15 cellular contexts compared by ENCODE assay signal in the genomic region with DNA sequence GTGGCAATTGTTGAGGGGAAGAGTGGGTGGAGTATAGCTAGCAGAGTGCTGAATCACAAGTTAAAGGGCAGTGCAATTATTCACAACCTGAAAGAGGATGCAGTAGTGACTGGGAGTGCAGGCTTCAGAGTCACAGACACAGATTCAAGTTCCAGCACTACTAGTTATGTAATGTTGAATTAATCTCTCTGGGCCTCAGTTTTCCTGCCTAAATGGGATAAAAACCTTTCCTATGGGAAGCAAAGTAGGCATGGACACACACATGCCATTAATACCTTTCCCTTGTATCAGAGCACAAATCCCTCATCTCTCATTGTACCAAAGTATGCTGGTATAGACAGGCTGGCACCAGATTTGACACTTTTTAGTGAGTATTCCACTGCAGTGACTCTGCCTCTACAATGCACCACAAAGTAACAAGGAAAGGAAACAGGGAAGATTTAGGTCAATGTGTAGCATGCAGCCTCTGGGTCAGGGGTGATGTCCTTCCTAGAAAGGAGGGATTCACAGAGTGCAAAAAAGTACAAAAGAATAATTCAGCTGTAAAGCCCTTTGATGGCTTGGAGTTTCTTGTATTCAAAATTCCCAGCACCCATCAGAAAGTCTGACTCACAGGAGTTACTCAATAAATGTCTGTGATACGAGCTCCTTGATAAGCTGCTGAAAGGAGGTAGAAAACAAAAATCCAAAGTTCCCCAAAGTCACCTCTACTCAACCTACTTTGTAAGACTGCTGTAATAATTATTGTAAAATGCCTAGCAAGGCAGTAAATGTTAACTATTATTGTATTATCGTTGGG.
DNase-seq lines count a peak whose midpoint lies in the region; ATAC-seq, FAIRE-seq and TF ChIP-seq lines count a peak whose summit lies in the region.
"Had no signal": no experiment of that assay in that cellular context is flagged by ENCODE, and none has a peak within 500 bp of the region (broad histone marks: within the 10 kb centered on the region; RNA-seq: fewer than 3 reads in every experiment).

No MANE protein-coding gene starts in this region.

- peak overlapping the region; percentile 21 for H2AFZ ChIP-seq in astrocyte (ENCODE audit: low read depth, low read length)
- H2AFZ ChIP-seq in MM.1S (ENCODE audit: low read length) = no peak overlapping the region

- no peaks in the 10 kb centered on the region for H3K79me2 ChIP-seq in astrocyte (ENCODE audit: insufficient read depth, low read length)
- H3K79me2 ChIP-seq in MM.1S (ENCODE audit: low read length) = no peaks in the 10 kb centered on the region

- H3K4me3 Mint-ChIP-seq in astrocyte (ENCODE audit: unreplicated experiment) = no peak overlapping the region

- no peak for TF ChIP-seq RAD21 in A549 (conservative IDR thresholded peaks at IDR 0.05 in 1 of 2, IDR thresholded peaks at IDR 0.05 in 1 of 2)

- H3K4me1 Mint-ChIP-seq in astrocyte (ENCODE audit: low read depth, unreplicated experiment) = peaks cover 10% of the 10 kb centered on the region

- peak; percentile 61 to 70; a peak in 5 of 6 replicates for ATAC-seq in A549
- peak; percentile 40 for ATAC-seq in left lung
- ATAC-seq: gastroesophageal sphincter, left lobe of liver had no signal

- WGBS in A549 (ENCODE audit: missing lambda C conversion rate) = 23% methylated on average over 2 of the region's 2 CpGs

- POLR2A ChIA-PET in A549 (lab: Yijun Ruan, JAX) = no interaction called here

- TF ChIP-seq POLR2A in A549 (IDR thresholded peaks at IDR 0.05; ENCODE audit: low read length) = no peak
- no peak for TF ChIP-seq POLR2A in H54 (IDR thresholded peaks at IDR 0.05; ENCODE audit: low read depth, low read length)
- no peak for TF ChIP-seq POLR2A in uterus (IDR thresholded peaks at IDR 0.05)

- FAIRE-seq in A549 (lab: Jason Lieb, UNC) (no peak), H54 (lab: Jason Lieb, UNC) (peak; percentile 69), astrocyte (lab: Jason Lieb, UNC) (peak; percentile 70)

- CTCF ChIA-PET in A549 (lab: Yijun Ruan, JAX) = interaction anchor here (0.6 kb wide), 1 partner anchor 465 kb away, joined by 4 read pairs; no protein-coding TSS in a partner anchor

- no peak for DNase-seq in A549 (ENCODE audit: low read depth in 1 of 2, low spot score in 1 of 2)
- DNase-seq in H54 (ENCODE audit: insufficient read length, low spot score) = no peak
- DNase-seq in astrocyte (ENCODE audit: low read depth) = peak; percentile 86
- DNase-seq in left lung = no peak
- DNase-seq in NCI-H1417 treated with DMSO at 0.1 percent for 48 hours (lab: John Stamatoyannopoulos, UW) = no peak
- DNase-seq in uterus = no peak
- DNase-seq in MM.1S = no peak
- no peak for DNase-seq in NCI-H2107 (lab: John Stamatoyannopoulos, UW)
- DNase-seq: activated T-cell treated with anti-CD3 and anti-CD28 coated beads, Interleukin-2, amount 50 U/mL, for 1 hour; KBM-7; posterior cingulate gyrus had no signal

- H3K27me3 ChIP-seq in astrocyte (ENCODE audit: insufficient read depth, low read length) (no peaks in the 10 kb centered on the region), left lung (no peaks in the 10 kb centered on the region), uterus (no peaks in the 10 kb centered on the region), MM.1S (replicated peaks; ENCODE audit: insufficient read depth, low read length) (no peaks in the 10 kb centered on the region)
- H3K27me3 ChIP-seq: BLaER1, cardiac muscle cell, gastroesophageal sphincter had no signal

- H3K27ac ChIP-seq in A549 (peak overlapping the region; percentile 57 to 68; a peak in 5 of 6 replicates), astrocyte (ENCODE audit: low read depth, low read length) (peak overlapping the region; percentile 70), left lung (no peak overlapping the region), uterus (no peak overlapping the region), MM.1S (ENCODE audit: low read length) (no peak overlapping the region)
- H3K27ac ChIP-seq: BLaER1, cardiac muscle cell, gastroesophageal sphincter had no signal

- H3K4me2 ChIP-seq in A549 (peak overlapping the region; percentile 60), astrocyte (ENCODE audit: low read length) (peak overlapping the region; percentile 70), MM.1S (ENCODE audit: low read depth, low read length) (no peak overlapping the region)
- H3K4me2 ChIP-seq: BLaER1 had no signal

- no peaks in the 10 kb centered on the region for H3K36me3 ChIP-seq in astrocyte (ENCODE audit: insufficient read depth, low read length)
- H3K36me3 ChIP-seq in left lung = no peaks in the 10 kb centered on the region
- no peaks in the 10 kb centered on the region for H3K36me3 ChIP-seq in uterus
- H3K36me3 ChIP-seq in MM.1S (replicated peaks; ENCODE audit: insufficient read depth, low read length) = no peaks in the 10 kb centered on the region
- H3K36me3 ChIP-seq: BLaER1, cardiac muscle cell, gastroesophageal sphincter had no signal

- TF ChIP-seq EP300 in A549 (IDR thresholded peaks at IDR 0.05) = no peak

- H3K9me3 Mint-ChIP-seq in astrocyte (ENCODE audit: unreplicated experiment) = peaks cover 6% of the 10 kb centered on the region

- intact Hi-C loops in left lung (cut with DNase I) (no loop called here), uterus (cut with DNase I; ENCODE audit: low total_unique reads) (no loop called here)

- H3K9me2 ChIP-seq in MM.1S (replicated peaks; ENCODE audit: insufficient read depth, low read length) = no peaks in the 10 kb centered on the region

- no peaks in the 10 kb centered on the region for H4K20me1 ChIP-seq in astrocyte (ENCODE audit: insufficient read depth, low read length)
- no peaks in the 10 kb centered on the region for H4K20me1 ChIP-seq in MM.1S (ENCODE audit: insufficient read depth, low read length)
- H4K20me1 ChIP-seq: BLaER1 had no signal

- H3K4me1 ChIP-seq in A549 (peaks cover 15% of the 10 kb centered on the region), astrocyte (ENCODE audit: insufficient read depth, low read length) (peaks cover 17% of the 10 kb centered on the region), left lung (no peaks in the 10 kb centered on the region), uterus (no peaks in the 10 kb centered on the region), MM.1S (ENCODE audit: low read length) (no peaks in the 10 kb centered on the region)
- H3K4me1 ChIP-seq: BLaER1, gastroesophageal sphincter had no signal

- H3K4me3 ChIP-seq in A549 = no peak overlapping the region
- H3K4me3 ChIP-seq in astrocyte (ENCODE audit: insufficient read depth, low read depth, low read length) = peak overlapping the region; percentile 13
- no peak overlapping the region for H3K4me3 ChIP-seq in left lung
- H3K4me3 ChIP-seq in uterus = no peak overlapping the region
- no peak overlapping the region for H3K4me3 ChIP-seq in MM.1S (ENCODE audit: low read length)
- H3K4me3 ChIP-seq: BLaER1, cardiac muscle cell, gastroesophageal sphincter had no signal

- H3K9ac ChIP-seq in astrocyte (ENCODE audit: low read length) (peak overlapping the region; percentile 32), MM.1S (ENCODE audit: low read length) (no peak overlapping the region)
- H3K9ac ChIP-seq: BLaER1 had no signal

- H3K36me3 Mint-ChIP-seq in astrocyte (ENCODE audit: low read depth, unreplicated experiment) = no peaks in the 10 kb centered on the region

- no peaks in the 10 kb centered on the region for H3F3A ChIP-seq in MM.1S (ENCODE audit: insufficient read depth, low read length)

- H3K9me3 ChIP-seq in A549 (0 out of 3 replicates have a peak, but pooled peaks cover 5% of the 10 kb centered on the region), astrocyte (ENCODE audit: insufficient read depth, low read depth, low read length) (no peaks in the 10 kb centered on the region), left lung (peaks cover 0 to 6% of the 10 kb centered on the region in 2 donors), uterus (no peaks in the 10 kb centered on the region), MM.1S (replicated peaks; ENCODE audit: insufficient read depth, low read length) (no peaks in the 10 kb centered on the region)
- H3K9me3 ChIP-seq: BLaER1 had no signal

- TF ChIP-seq CTCF in A549 (IDR thresholded peaks at IDR 0.05) (no peak), astrocyte (IDR thresholded peaks at IDR 0.05; ENCODE audit: insufficient read depth, low read depth, low read length) (no peak), left lung (IDR thresholded peaks at IDR 0.05) (no peak), uterus (IDR thresholded peaks at IDR 0.05) (no peak), MM.1S (IDR thresholded peaks at IDR 0.05; ENCODE audit: low read length) (no peak)

- H3K27me3 Mint-ChIP-seq in astrocyte (ENCODE audit: low read depth, unreplicated experiment) = no peaks in the 10 kb centered on the region

- H3K27ac Mint-ChIP-seq in astrocyte (ENCODE audit: unreplicated experiment) = no peak overlapping the region

TF ChIP-seq in A549, 52 proteins besides CTCF, POLR2A, EP300 and RAD21:
- TF ChIP-seq FOSL2 (IDR thresholded peaks at IDR 0.05) (no peak), FOSL2 (CRISPR knock-in tag; IDR thresholded peaks at IDR 0.05) (0 out of 2 replicates have a peak, but pooled peaks have one; percentile 10), CEBPB (IDR thresholded peaks at IDR 0.05) (peak; percentile 42 to 55; a peak in 2 of 4 replicates), NPAS2 (CRISPR knock-in tag; IDR thresholded peaks at IDR 0.05; ENCODE audit: borderline replicate concordance) (no peak)

Comparison
In these comparisons a context has a peak if more than half of its experiments do, and no peak if none do; other contexts are left out.
1. H3K27ac ChIP-seq: peak in A549 (2 of 2) and astrocyte (single experiment); none in left lung (0 of 2), uterus (0 of 2) and MM.1S (single experiment).